In the genomic region with DNA sequence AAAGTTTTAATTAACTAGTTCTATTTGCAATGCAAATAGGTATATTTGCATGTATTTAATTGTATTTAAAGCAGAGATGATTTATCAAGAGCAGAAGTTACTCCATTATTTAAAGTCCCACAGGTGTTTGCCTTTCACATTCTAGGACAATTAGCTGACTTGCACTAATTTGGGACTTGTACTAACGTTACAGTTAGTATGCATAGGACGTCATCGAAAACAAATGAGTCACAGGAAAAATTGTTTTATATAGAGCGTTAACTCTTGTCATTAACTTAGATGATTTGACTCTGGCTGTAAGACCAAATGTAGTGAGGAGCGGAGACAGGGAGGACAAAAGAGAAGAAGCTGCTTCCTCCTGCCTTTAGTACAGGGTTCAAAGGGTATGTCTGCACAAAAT, we compare ENCODE assay signal across 15 cellular contexts.
A peak's percentile ranks its signal among the peaks of the same experiment; 100 is the strongest.
DNase-seq lines count a peak whose midpoint lies in the region; ATAC-seq, FAIRE-seq and TF ChIP-seq lines count a peak whose summit lies in the region.
"Had no signal": no experiment of that assay in that cellular context is flagged by ENCODE, and none has a peak within 500 bp of the region (broad histone marks: within the 10 kb centered on the region; RNA-seq: fewer than 3 reads in every experiment).

No MANE protein-coding gene starts in this region.

- H3K9ac ChIP-seq in HepG2 (ENCODE audit: insufficient read depth, low read depth, low read length) (no peak overlapping the region), PC-3 (ENCODE audit: low read length) (no peak overlapping the region)
- H3K9ac ChIP-seq: BLaER1 treated with 17β-estradiol and CSF1 and Interleukin-3, amounts not matched to agents 10 nM and 100 nM had no signal

- no peaks in the 10 kb centered on the region for H3K79me2 ChIP-seq in HepG2 (ENCODE audit: insufficient read depth, low read length)
- H3K79me2 ChIP-seq in PC-3 (ENCODE audit: low read length) = no peaks in the 10 kb centered on the region

- no peak overlapping the region for H3K4me2 ChIP-seq in HepG2 (ENCODE audit: low read depth, low read length)
- H3K4me2 ChIP-seq in PC-3 (ENCODE audit: low read length) = peak overlapping the region; percentile 21; the same call in 1 of the 2 replicates
- H3K4me2 ChIP-seq: BLaER1 treated with 17β-estradiol and CSF1 and Interleukin-3, amounts not matched to agents 10 nM and 100 nM had no signal

- CTCF ChIA-PET in HepG2 (lab: Yijun Ruan, JAX; ENCODE audit: low intra/inter-chr PET ratio, low total read pairs) (no interaction called here), PC-3 (lab: Charles Lee) (no interaction called here)

- no peak overlapping the region for H2AFZ ChIP-seq in HepG2 (ENCODE audit: low read length)
- no peak overlapping the region for H2AFZ ChIP-seq in PC-3 (ENCODE audit: low read length)

- DNase-seq in HepG2 (ENCODE audit: low spot score) (no peak), right lobe of liver (no peak), PC-3 (peak; percentile 15), dermis blood vessel endothelial cell (peak; percentile 4), UCSD-AML1 (lab: John Stamatoyannopoulos, UW; ENCODE audit: unreplicated experiment) (no peak)
- DNase-seq: 8988T; Calu3; CD8-positive, alpha-beta T cell; DMS79 treated with DMSO at 0.1 percent for 48 hours; GF-D8 had no signal

- H4K20me1 ChIP-seq in HepG2 (ENCODE audit: insufficient read depth, low read length) = no peaks in the 10 kb centered on the region
- no peaks in the 10 kb centered on the region for H4K20me1 ChIP-seq in PC-3 (ENCODE audit: low read length)
- H4K20me1 ChIP-seq: BLaER1 treated with 17β-estradiol and CSF1 and Interleukin-3, amounts not matched to agents 10 nM and 100 nM had no signal

- TF ChIP-seq POLR2A in HepG2 (IDR thresholded peaks at IDR 0.05; ENCODE audit: insufficient read depth in 1 of 2, low read depth in 2 of 2, low read length in 2 of 2) = no peak
- no peak for TF ChIP-seq POLR2A in right lobe of liver (IDR thresholded peaks at IDR 0.05)

- intact Hi-C loops in HepG2 (cut with micrococcal nuclease; ENCODE audit: unreplicated experiment) (no loop called here), right lobe of liver (cut with DNase I) (no loop called here), PC-3 (cut with micrococcal nuclease) (no loop called here)

- no peak for ATAC-seq in HepG2
- ATAC-seq in right lobe of liver = no peak
- peak; percentile 31; the same call in 1 of the 2 replicates for ATAC-seq in PC-3
- ATAC-seq in HG03354 (IDR thresholded peaks at IDR 0.05; ENCODE audit: poor library complexity, severe bottlenecking, unreplicated experiment) = no peak
- no peak for ATAC-seq in HG03159 (IDR thresholded peaks at IDR 0.05; ENCODE audit: unreplicated experiment)
- ATAC-seq: CD8-positive, alpha-beta T cell had no signal

- in situ Hi-C loops in HepG2 (cut with HindIII; ENCODE audit: extremely low pct_ligation_motif_present, low pct_unique_long_range_greater_than_20kb) = no loop called here

- H3K9me2 ChIP-seq in PC-3 (replicated peaks; ENCODE audit: low read length) = no peaks in the 10 kb centered on the region

- H3K4me1 ChIP-seq in HepG2 (ENCODE audit: insufficient read depth, low read length) (no peaks in the 10 kb centered on the region), right lobe of liver (no peaks in the 10 kb centered on the region), PC-3 (ENCODE audit: insufficient read depth, low read length) (peaks cover 48% of the 10 kb centered on the region)
- H3K4me1 ChIP-seq: HAP-1 had no signal

- no peak for TF ChIP-seq RAD21 in HepG2 (CRISPR knock-in tag; IDR thresholded peaks at IDR 0.05)

- H3K27ac ChIP-seq in HepG2 (ENCODE audit: extremely low read length, insufficient read depth, low read length) (no peak overlapping the region), right lobe of liver (no peak overlapping the region), PC-3 (ENCODE audit: low read length) (peak overlapping the region; percentile 38; the same call in 1 of the 2 replicates)
- H3K27ac ChIP-seq: BLaER1 treated with 17β-estradiol and CSF1 and Interleukin-3, amounts not matched to agents 10 nM and 100 nM had no signal

- 1% methylated on average over 5 of the region's 5 CpGs for WGBS in HepG2 (ENCODE audit: low lambda C conversion rate)
- 63% methylated on average over 5 of the region's 5 CpGs for WGBS in right lobe of liver (ENCODE audit: insufficient coverage, low coverage, low lambda C conversion rate, missing lambda C conversion rate)

- TF ChIP-seq EP300 in HepG2 (IDR thresholded peaks at IDR 0.05; ENCODE audit: low read depth in 2 of 2, low read length in 2 of 2) (no peak), HepG2 (CRISPR knock-in tag; IDR thresholded peaks at IDR 0.05; ENCODE audit: borderline replicate concordance) (no peak)

- TF ChIP-seq CTCF in HepG2 (CRISPR knock-in tag; IDR thresholded peaks at IDR 0.05) (no peak), right lobe of liver (IDR thresholded peaks at IDR 0.05) (no peak), PC-3 (conservative IDR thresholded peaks at IDR 0.05; ENCODE audit: low read depth, low read length) (no peak)

- no peaks in the 10 kb centered on the region for H3K27me3 ChIP-seq in HepG2 (ENCODE audit: control insufficient read depth in 1 of 2, insufficient read depth in 2 of 2, low read length in 2 of 2)
- no peaks in the 10 kb centered on the region for H3K27me3 ChIP-seq in right lobe of liver
- H3K27me3 ChIP-seq in PC-3 (ENCODE audit: low read length) = no peaks in the 10 kb centered on the region
- H3K27me3 ChIP-seq: BLaER1 treated with 17β-estradiol and CSF1 and Interleukin-3, amounts not matched to agents 10 nM and 100 nM had no signal

- no peaks in the 10 kb centered on the region for H3K9me3 ChIP-seq in HepG2 (ENCODE audit: low read length)
- H3K9me3 ChIP-seq in right lobe of liver = no peaks in the 10 kb centered on the region
- H3K9me3 ChIP-seq in PC-3 (ENCODE audit: low read length) = no peaks in the 10 kb centered on the region
- H3K9me3 ChIP-seq: BLaER1 treated with 17β-estradiol and CSF1 and Interleukin-3, amounts not matched to agents 10 nM and 100 nM; HAP-1 had no signal

- POLR2A ChIA-PET in HepG2 (lab: Yijun Ruan, JAX) = no interaction called here
- POLR2A ChIA-PET in PC-3 (lab: Charles Lee; ENCODE audit: unreplicated experiment) = no interaction called here

- no peak overlapping the region for H3K4me3 ChIP-seq in HepG2 (replicated peaks in 1 of 3; ENCODE audit: insufficient read depth in 1 of 3, low read depth in 2 of 3, low read length in 3 of 3)
- H3K4me3 ChIP-seq in right lobe of liver = no peak overlapping the region
- H3K4me3 ChIP-seq in PC-3 (ENCODE audit: low read length) = no peak overlapping the region
- H3K4me3 ChIP-seq: BLaER1 treated with 17β-estradiol and CSF1 and Interleukin-3, amounts not matched to agents 10 nM and 100 nM; HAP-1 had no signal

- FAIRE-seq in HepG2 (lab: Jason Lieb, UNC) = no peak
- FAIRE-seq: HTR-8/SVneo had no signal

- H3K36me3 ChIP-seq in HepG2 (replicated peaks in 1 of 2; ENCODE audit: control insufficient read depth in 1 of 2, insufficient read depth in 2 of 2, low read length in 2 of 2) = no peaks in the 10 kb centered on the region
- no peaks in the 10 kb centered on the region for H3K36me3 ChIP-seq in right lobe of liver
- no peaks in the 10 kb centered on the region for H3K36me3 ChIP-seq in PC-3 (ENCODE audit: low read depth, low read length)
- H3K36me3 ChIP-seq: BLaER1 treated with 17β-estradiol and CSF1 and Interleukin-3, amounts not matched to agents 10 nM and 100 nM; HAP-1 had no signal

- no TSS peak for BruUV-seq in HepG2 (replicated peaks; lab: Mats Ljungman, UMichigan)
- BruUV-seq in PC-3 (replicated peaks; lab: Mats Ljungman, UMichigan) = no TSS peak

- H3F3A ChIP-seq in PC-3 (ENCODE audit: low read length, unreplicated experiment) = peaks cover 4% of the 10 kb centered on the region

TF ChIP-seq in HepG2, 621 proteins besides CTCF, POLR2A, EP300 and RAD21:
- no peak for TF ChIP-seq FOXP1 (IDR thresholded peaks at IDR 0.05)
- no peak for TF ChIP-seq FOXP1 (CRISPR knock-in tag; IDR thresholded peaks at IDR 0.05)
- TF ChIP-seq CREB1 (IDR thresholded peaks at IDR 0.05) = peak; percentile 20; the same call in 1 of the 2 replicates
- no peak for TF ChIP-seq CREB1 (CRISPR knock-in tag; IDR thresholded peaks at IDR 0.05)
- TF ChIP-seq MAFF (IDR thresholded peaks at IDR 0.05; ENCODE audit: low read depth, low read length) = peak; percentile 56; the same call in 1 of the 2 replicates
- peak; percentile 19 to 49; a peak in 3 of 4 replicates for TF ChIP-seq MAFK (conservative IDR thresholded peaks at IDR 0.05 in 1 of 2, IDR thresholded peaks at IDR 0.05 in 1 of 2; ENCODE audit: low read length in 2 of 2)
- no peak for TF ChIP-seq ZEB1 (IDR thresholded peaks at IDR 0.05; ENCODE audit: insufficient replicate concordance, low read depth)
- TF ChIP-seq ZNF549 (CRISPR knock-in tag; IDR thresholded peaks at IDR 0.05) = no peak
TF ChIP-seq in HepG2: peak in this region for 3.

Comparison
In these comparisons a context has a peak if more than half of its experiments do, and no peak if none do; other contexts are left out.
1. DNase-seq: peak in PC-3 (single experiment) and dermis blood vessel endothelial cell (single experiment); none in HepG2 (single experiment), right lobe of liver (0 of 3) and UCSD-AML1 (single experiment).